In genomic region chr3:191135175-191135574, GRCh38 we compare ENCODE assay signal across 28 cellular contexts.
"Had no signal": no experiment of that assay in that cellular context is flagged by ENCODE, and none has a peak within 500 bp of the region (broad histone marks: within the 10 kb centered on the region; RNA-seq: fewer than 3 reads in every experiment).

No MANE protein-coding gene starts in this region.

- H3K36me3 ChIP-seq: ascending aorta, gastrocnemius medialis, left lung, lower lobe of right lung, right atrium auricular region, suprapubic skin, tibial artery, upper lobe of right lung, WERI-Rb-1 had no signal

- ATAC-seq: effector memory CD8-positive, alpha-beta T cell; gastrocnemius medialis; left lung; lower lobe of right lung; mucosa of descending colon; natural killer cell treated with Interleukin-12 subunit alpha and Interleukin-12 subunit beta and Interleukin-15 and Interleukin-18, amount 100 ng/mL, for 72 hours; stimulated activated memory B cell treated with anti-CD40 and anti-IgM and Interleukin-4, amounts not matched to agents 10 μg/mL and 1 μg/mL and 100 μg/mL, for 72 hours; upper lobe of right lung had no signal

- H3K4me3 ChIP-seq: ascending aorta, gastrocnemius medialis, left lung, lower lobe of right lung, mucosa of descending colon, right atrium auricular region, smooth muscle cell, suprapubic skin, tibial artery, upper lobe of right lung had no signal

- H3K4me2 ChIP-seq: smooth muscle cell had no signal

- H3K27me3 ChIP-seq: ascending aorta, gastrocnemius medialis, left lung, right atrium auricular region, suprapubic skin, tibial artery, upper lobe of right lung had no signal

- H3K4me1 ChIP-seq: ascending aorta, gastrocnemius medialis, left lung, lower lobe of right lung, right atrium auricular region, suprapubic skin, tibial artery, upper lobe of right lung had no signal

- H3K9me3 ChIP-seq: ascending aorta, gastrocnemius medialis, left lung, lower lobe of right lung, mucosa of descending colon, right atrium auricular region, suprapubic skin, tibial artery, upper lobe of right lung had no signal

- DNase-seq: activated CD4-positive, alpha-beta memory T cell treated with anti-CD3 and anti-CD28 coated beads for 36 hours; activated CD4-positive, alpha-beta T cell treated with anti-CD3 and anti-CD28 coated beads, Interleukin-2, amount 10 ng/mL, durations not matched to agents 24 days and 14 days; activated CD4-positive, CD25-positive, alpha-beta regulatory T cell treated with anti-CD3 and anti-CD28 coated beads, Interleukin-2, amount 50 U/mL, for 72 hours; activated CD8-positive, alpha-beta memory T cell treated with anti-CD3 and anti-CD28 coated beads, Interleukin-2, amount 50 U/mL, for 4 hours; activated effector memory CD4-positive, alpha-beta T cell treated with anti-CD3 and anti-CD28 coated beads, Interleukin-2, amount 50 U/mL, for 16 hours; activated naive CD4-positive, alpha-beta T cell treated with anti-CD3 and anti-CD28 coated beads for 36 hours; activated naive CD8-positive, alpha-beta T cell treated with anti-CD3 and anti-CD28 coated beads, Interleukin-2, amount 10 ng/mL, durations not matched to agents 7 days and 5 days; activated T-cell treated with anti-CD3 and anti-CD28 coated beads, Interleukin-2, amount 50 U/mL, for 1 hour; cortex of kidney; effector memory CD8-positive, alpha-beta T cell; erythroblast; gastrocnemius medialis; glutamatergic neuron; lower lobe of right lung; mucosa of descending colon; stimulated activated CD4-positive, alpha-beta T cell treated with anti-CD3 and anti-CD28 coated beads, Interleukin-1b, Interleukin-23, amount 100 ng/mL, for 48 hours; stimulated activated CD4-positive, alpha-beta T cell treated with anti-CD3 and anti-CD28 coated beads, Interleukin-4, amount 100 ng/mL, for 4 hours; stimulated activated CD8-positive, alpha-beta memory T cell treated with anti-CD3 and anti-CD28 coated beads, Interleukin-4, amount 100 ng/mL, for 48 hours; tibial artery; WERI-Rb-1 had no signal

- H3K27ac ChIP-seq: ascending aorta, gastrocnemius medialis, left lung, lower lobe of right lung, right atrium auricular region, suprapubic skin, tibial artery, upper lobe of right lung, WERI-Rb-1 had no signal
